Comparison of ENCODE assay signal across 32 cellular contexts in the genomic region with DNA sequence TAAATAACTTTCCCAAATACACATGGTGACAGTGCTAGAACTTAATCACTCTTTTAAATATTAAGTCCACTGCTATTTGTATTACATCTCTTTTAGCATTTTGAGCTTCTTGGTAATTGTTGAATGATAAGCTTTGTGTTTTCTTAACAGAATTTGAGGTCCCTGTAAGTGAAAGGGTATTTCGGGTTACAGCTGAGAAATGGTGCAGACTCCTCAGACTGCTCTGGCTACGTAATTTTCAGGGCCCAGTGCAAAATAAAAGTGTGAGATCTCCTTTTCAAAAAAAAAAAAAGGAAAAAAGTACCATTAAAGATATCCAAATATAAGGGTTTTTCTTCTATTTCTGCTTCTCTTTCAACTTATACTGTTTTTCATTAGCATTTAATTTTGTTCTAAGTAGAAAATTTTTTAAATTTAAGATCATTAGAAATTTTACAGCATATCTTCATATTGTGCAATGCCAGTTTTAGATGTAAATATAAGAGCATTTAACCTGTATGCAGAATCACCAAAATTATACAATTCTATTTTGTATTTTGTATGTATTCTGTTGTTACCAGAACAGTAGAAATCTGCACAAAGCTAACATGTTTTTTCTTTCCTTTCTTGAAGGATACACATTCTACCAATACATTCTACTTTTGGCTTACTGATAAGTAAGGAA. TPM values are rescaled to one million over a fixed set of nuclear protein-coding genes. Genes with fewer than 3 reads are reported as not detected.
"Had no signal": no experiment of that assay in that cellular context is flagged by ENCODE, and none has a peak within 500 bp of the region (broad histone marks: within the 10 kb centered on the region; RNA-seq: fewer than 3 reads in every experiment).

No MANE protein-coding gene starts in this region.

- DNase-seq: cortex of kidney; effector memory CD8-positive, alpha-beta T cell; erythroblast; esophagus squamous epithelium; foreskin keratinocyte; heart left ventricle; kidney; mesenchymal stem cell; mucosa of descending colon; naive B cell; right lobe of liver; small intestine; stimulated activated CD4-positive, alpha-beta T cell treated with anti-CD3 and anti-CD28 coated beads, Interleukin-15, amount 100 ng/mL, for 24 hours; stimulated activated CD4-positive, alpha-beta T cell treated with anti-CD3 and anti-CD28 coated beads, Interleukin-2, amount 100 ng/mL, for 48 hours; stimulated activated CD8-positive, alpha-beta memory T cell treated with anti-CD3 and anti-CD28 coated beads, Interleukin-4, amount 100 ng/mL, for 48 hours; stimulated activated naive CD4-positive, alpha-beta T cell; stimulated activated naive CD8-positive, alpha-beta T cell treated with anti-CD3 and anti-CD28 coated beads, Interleukin-15, amount 100 ng/mL, for 72 hours; transverse colon; upper lobe of right lung; uterus had no signal

- H3K36me3 Mint-ChIP-seq: mesothelial cell of epicardium; naive B cell; natural killer cell treated with Interleukin-12 subunit alpha and Interleukin-12 subunit beta and Interleukin-15 and Interleukin-18, amount 100 ng/mL, for 72 hours had no signal

- H3K27ac Mint-ChIP-seq: effector memory CD8-positive, alpha-beta T cell; mesothelial cell of epicardium; natural killer cell treated with Interleukin-12 subunit alpha and Interleukin-12 subunit beta and Interleukin-15 and Interleukin-18, amount 100 ng/mL, for 72 hours; progenitor cell of endocrine pancreas; stimulated activated naive CD8-positive, alpha-beta T cell treated with anti-CD3 and anti-CD28 coated beads, Interleukin-15, amount 100 ng/mL, for 72 hours had no signal

- H3K9ac ChIP-seq: parathyroid adenoma had no signal

- H3K4me3 Mint-ChIP-seq: effector memory CD8-positive, alpha-beta T cell; mesothelial cell of epicardium; naive B cell; natural killer cell treated with Interleukin-12 subunit alpha and Interleukin-12 subunit beta and Interleukin-15 and Interleukin-18, amount 100 ng/mL, for 72 hours; neural crest cell; stimulated activated naive CD8-positive, alpha-beta T cell treated with anti-CD3 and anti-CD28 coated beads, Interleukin-15, amount 100 ng/mL, for 72 hours had no signal

- H3K27me3 ChIP-seq: foreskin keratinocyte, gastroesophageal sphincter, neutrophil, right lobe of liver, uterus had no signal

- H3K4me1 ChIP-seq: esophagus squamous epithelium, gastroesophageal sphincter, heart left ventricle, parathyroid adenoma, right lobe of liver, suprapubic skin, transverse colon, upper lobe of right lung, uterus had no signal

- H3K9me3 ChIP-seq: esophagus squamous epithelium, gastroesophageal sphincter, heart left ventricle, mucosa of descending colon, neutrophil, right lobe of liver, suprapubic skin, transverse colon, upper lobe of right lung, uterus had no signal

- H2AFZ ChIP-seq: hepatocyte, parathyroid adenoma had no signal

- H3K9me3 Mint-ChIP-seq: effector memory CD8-positive, alpha-beta T cell; mesothelial cell of epicardium; naive B cell; natural killer cell treated with Interleukin-12 subunit alpha and Interleukin-12 subunit beta and Interleukin-15 and Interleukin-18, amount 100 ng/mL, for 72 hours; neural crest cell; stimulated activated naive CD8-positive, alpha-beta T cell treated with anti-CD3 and anti-CD28 coated beads, Interleukin-15, amount 100 ng/mL, for 72 hours had no signal

- H3K4me1 Mint-ChIP-seq: mesothelial cell of epicardium, neural crest cell had no signal

- ATAC-seq: effector memory CD8-positive, alpha-beta T cell; foreskin keratinocyte; gastroesophageal sphincter; heart left ventricle; left lobe of liver; mucosa of descending colon; natural killer cell treated with Interleukin-12 subunit alpha and Interleukin-12 subunit beta and Interleukin-15 and Interleukin-18, amount 100 ng/mL, for 72 hours; right lobe of liver; stimulated activated naive CD8-positive, alpha-beta T cell treated with anti-CD3 and anti-CD28 coated beads, Interleukin-15, amount 100 ng/mL, for 72 hours; upper lobe of right lung had no signal

- H3K4me2 ChIP-seq: hepatocyte had no signal

- H3K27ac ChIP-seq: esophagus squamous epithelium, foreskin keratinocyte, gastroesophageal sphincter, heart left ventricle, hepatocyte, neutrophil, parathyroid adenoma, right lobe of liver, suprapubic skin, transverse colon, upper lobe of right lung, uterus had no signal

- H3K36me3 ChIP-seq: esophagus squamous epithelium, gastroesophageal sphincter, heart left ventricle, neutrophil, right lobe of liver, suprapubic skin, transverse colon, upper lobe of right lung, uterus had no signal

- H3K79me2 ChIP-seq: hepatocyte, parathyroid adenoma had no signal

- H3K4me3 ChIP-seq: esophagus squamous epithelium, gastroesophageal sphincter, heart left ventricle, hepatocyte, lung, mucosa of descending colon, right lobe of liver, suprapubic skin, transverse colon, upper lobe of right lung, uterus had no signal

RNA-seq across cellular contexts. Expression of a gene that starts 33.6 kb away (rescaled TPM):
- total RNA-seq: esophagus squamous epithelium; hepatocyte; left lobe of liver; liver; natural killer cell treated with Interleukin-12 subunit alpha and Interleukin-12 subunit beta and Interleukin-15 and Interleukin-18, amount 100 ng/mL, for 72 hours; neural crest cell; right lobe of liver; upper lobe of right lung had no signal
- polyA plus RNA-seq: lung had no signal
